In genomic region chr20:35743693-35744491, GRCh38 we compare ENCODE assay signal across 8 cellular contexts. TPM values are rescaled to one million over a fixed set of nuclear protein-coding genes. Genes with fewer than 3 reads are reported as not detected.
DNase-seq lines count a peak whose midpoint lies in the region; ATAC-seq, FAIRE-seq and TF ChIP-seq lines count a peak whose summit lies in the region.

No MANE protein-coding gene starts in this region.

- H3K23ac ChIP-seq in mesendoderm (ENCODE audit: low read length): no peak overlapping the region

- H4K8ac ChIP-seq in mesendoderm (ENCODE audit: low read depth, low read length): no peak overlapping the region

- peak overlapping the region; percentile 97 for H3K4me3 Mint-ChIP-seq in activated naive CD8-positive, alpha-beta T cell treated with anti-CD3 and anti-CD28 coated beads, Interleukin-2, amount 50 U/mL, for 24 hours

- WGBS in A549 (ENCODE audit: missing lambda C conversion rate): 36% methylated on average over 15 of the region's 15 CpGs
- no CpG with 5 or more reads among the region's 15 CpGs for WGBS in mesendoderm (ENCODE audit: extremely low coverage, insufficient coverage, low lambda C conversion rate)

- H3K27me3 ChIP-seq in KMS-11 (ENCODE audit: insufficient read depth, low read depth): no peaks in the 10 kb centered on the region
- H3K27me3 ChIP-seq in mesendoderm (ENCODE audit: insufficient read depth, low read length, poor library complexity): no peaks in the 10 kb centered on the region
- no peaks in the 10 kb centered on the region for H3K27me3 ChIP-seq in uterus

- no peaks in the 10 kb centered on the region for H3K9me3 ChIP-seq in A549
- H3K9me3 ChIP-seq in uterus: no peaks in the 10 kb centered on the region

- H3K4me3 ChIP-seq in A549: peak overlapping the region; percentile 68; the same call in 2 of the 3 replicates
- no peak overlapping the region for H3K4me3 ChIP-seq in KMS-11 (IDR thresholded peaks at IDR 0.05; ENCODE audit: insufficient read depth, low read depth, low read length)
- H3K4me3 ChIP-seq in mesendoderm (ENCODE audit: low read length): no peak overlapping the region
- no peak overlapping the region for H3K4me3 ChIP-seq in uterus
- no peak overlapping the region for H3K4me3 ChIP-seq in foreskin fibroblast (ENCODE audit: low read depth in 1 of 2, low read length in 2 of 2)

- TF ChIP-seq CTCF in A549 (IDR thresholded peaks at IDR 0.05) (no peak), KMS-11 (conservative IDR thresholded peaks at IDR 0.05; ENCODE audit: low read depth, low read length) (no peak), uterus (IDR thresholded peaks at IDR 0.05) (no peak), foreskin fibroblast (IDR thresholded peaks at IDR 0.05; ENCODE audit: low read depth, low read length) (no peak)

- FAIRE-seq in A549 (lab: Jason Lieb, UNC): no peak

- no peak overlapping the region for H2BK5ac ChIP-seq in mesendoderm (ENCODE audit: low read length)

- H2AFZ ChIP-seq in KMS-11 (ENCODE audit: low read depth): peak overlapping the region; percentile 4

- H3K4ac ChIP-seq in mesendoderm (ENCODE audit: low read depth, low read length): no peak overlapping the region

- H3K27ac Mint-ChIP-seq in activated naive CD8-positive, alpha-beta T cell treated with anti-CD3 and anti-CD28 coated beads, Interleukin-2, amount 50 U/mL, for 24 hours: peak overlapping the region; percentile 99

- TF ChIP-seq POLR2A in A549 (IDR thresholded peaks at IDR 0.05; ENCODE audit: low read length) (no peak), uterus (IDR thresholded peaks at IDR 0.05) (no peak)

- no peak overlapping the region for H2BK120ac ChIP-seq in mesendoderm (ENCODE audit: low read depth, low read length)

- intact Hi-C loops in uterus (cut with DNase I; ENCODE audit: low total_unique reads): no loop called here

- H2AK5ac ChIP-seq in mesendoderm (ENCODE audit: low read length): no peak overlapping the region

- H3K4me1 Mint-ChIP-seq in activated naive CD8-positive, alpha-beta T cell treated with anti-CD3 and anti-CD28 coated beads, Interleukin-2, amount 50 U/mL, for 24 hours: peaks cover 34% of the 10 kb centered on the region

- peak overlapping the region; percentile 28 for H3K56ac ChIP-seq in mesendoderm (ENCODE audit: low read length)

- H4K20me1 ChIP-seq in KMS-11 (ENCODE audit: insufficient read depth): peaks cover 22% of the 10 kb centered on the region

- no peak overlapping the region for H3K18ac ChIP-seq in mesendoderm (ENCODE audit: low read length)

- peak overlapping the region; percentile 95 for H3K4me2 ChIP-seq in A549
- H3K4me2 ChIP-seq in KMS-11: peak overlapping the region; percentile 83
- no peak overlapping the region for H3K4me2 ChIP-seq in mesendoderm (ENCODE audit: low read length)

- H3K9ac ChIP-seq in KMS-11: peak overlapping the region; percentile 100
- H3K9ac ChIP-seq in mesendoderm (ENCODE audit: low read length): no peak overlapping the region

- H3K9me3 Mint-ChIP-seq in activated naive CD8-positive, alpha-beta T cell treated with anti-CD3 and anti-CD28 coated beads, Interleukin-2, amount 50 U/mL, for 24 hours: no peaks in the 10 kb centered on the region

- H3K27ac ChIP-seq in A549 (peak overlapping the region; percentile 92 to 98), KMS-11 (peak overlapping the region; percentile 89), mesendoderm (ENCODE audit: low read depth, low read length) (no peak overlapping the region), uterus (peak overlapping the region; percentile 93 to 100)

- H3K79me1 ChIP-seq in mesendoderm (ENCODE audit: low read length): peaks cover 1% of the 10 kb centered on the region

- POLR2A ChIA-PET in A549 (lab: Yijun Ruan, JAX): interaction anchor here (2.2 to 4.3 kb wide), 3 partner anchors 14 to 140 kb away, joined by 38 to 97 read pairs (median 83); partner anchors contain the start of gene PHF20

- H3K79me2 ChIP-seq in KMS-11 (ENCODE audit: insufficient read depth, low read depth) (peaks cover 47% of the 10 kb centered on the region), mesendoderm (ENCODE audit: control insufficient read depth, insufficient read depth, low read length) (peaks cover 25% of the 10 kb centered on the region)

- H3K36me3 Mint-ChIP-seq in activated naive CD8-positive, alpha-beta T cell treated with anti-CD3 and anti-CD28 coated beads, Interleukin-2, amount 50 U/mL, for 24 hours (ENCODE audit: low read depth): peaks cover 30% of the 10 kb centered on the region

- CTCF ChIA-PET in A549 (lab: Yijun Ruan, JAX): interaction anchor here (0.6 to 4.8 kb wide), 10 partner anchors 24 to 412 kb away, joined by 3 to 31 read pairs (median 6); partner anchors contain the start of gene SCAND1

- H4K5ac ChIP-seq in mesendoderm (ENCODE audit: low read length): no peak overlapping the region

- H3K4me1 ChIP-seq in A549: peaks cover 34% of the 10 kb centered on the region
- H3K4me1 ChIP-seq in KMS-11 (ENCODE audit: low read depth, poor library complexity, severe bottlenecking): peaks cover 29% of the 10 kb centered on the region
- peaks cover 4% of the 10 kb centered on the region for H3K4me1 ChIP-seq in mesendoderm (ENCODE audit: control insufficient read depth, low read depth, low read length)
- H3K4me1 ChIP-seq in uterus: peaks cover 7 to 10% of the 10 kb centered on the region in 2 donors

- ATAC-seq in A549 (no peak), GM18502 (IDR thresholded peaks at IDR 0.05; ENCODE audit: poor library complexity, unreplicated experiment) (no peak)
- no peak for ATAC-seq in activated naive CD8-positive, alpha-beta T cell treated with anti-CD3 and anti-CD28 coated beads, Interleukin-2, amount 50 U/mL, for 24 hours

- H2BK15ac ChIP-seq in mesendoderm (replicated peaks; ENCODE audit: low read depth): no peak overlapping the region

- DNase-seq in A549 (ENCODE audit: low read depth in 1 of 2, low spot score in 1 of 2) (peak in 1 of 2 experiments; percentile 54), mesendoderm (no peak), uterus (no peak), NCI-H128 (lab: John Stamatoyannopoulos, UW; ENCODE audit: unreplicated experiment) (no peak), foreskin fibroblast (no peak)
- DNase-seq in activated naive CD8-positive, alpha-beta T cell treated with anti-CD3 and anti-CD28 coated beads, Interleukin-2, amount 50 U/mL, for 24 hours: peak; percentile 22

- no peak for TF ChIP-seq EP300 in A549 (IDR thresholded peaks at IDR 0.05)

- TF ChIP-seq RAD21 in A549 (conservative IDR thresholded peaks at IDR 0.05 in 1 of 2, IDR thresholded peaks at IDR 0.05 in 1 of 2): no peak

- no peaks in the 10 kb centered on the region for H3K27me3 Mint-ChIP-seq in activated naive CD8-positive, alpha-beta T cell treated with anti-CD3 and anti-CD28 coated beads, Interleukin-2, amount 50 U/mL, for 24 hours

- peaks cover 19% of the 10 kb centered on the region; the same call in 1 of the 2 replicates for H3K36me3 ChIP-seq in KMS-11 (ENCODE audit: insufficient read depth)
- peaks cover 5% of the 10 kb centered on the region for H3K36me3 ChIP-seq in mesendoderm (ENCODE audit: control insufficient read depth, insufficient read depth, low read length)
- no peaks in the 10 kb centered on the region for H3K36me3 ChIP-seq in uterus

TF ChIP-seq in A549, 52 proteins besides CTCF, POLR2A, EP300 and RAD21:
- TF ChIP-seq CBX8 (IDR thresholded peaks at IDR 0.05) (no peak), GATA3 (IDR thresholded peaks at IDR 0.05; ENCODE audit: borderline replicate concordance) (no peak), MAZ (IDR thresholded peaks at IDR 0.05; ENCODE audit: borderline replicate concordance, low read depth, low read length) (no peak), MAFK (IDR thresholded peaks at IDR 0.05; ENCODE audit: partially characterized antibody) (peak; percentile 92), POLR2AphosphoS2 (conservative IDR thresholded peaks at IDR 0.05; ENCODE audit: low read length) (no peak), NFE2L2 (conservative IDR thresholded peaks at IDR 0.05; ENCODE audit: low read length) (peak; percentile 78)

RNA-seq across cellular contexts. Expression of gene RBM39, which starts 1.8 kb away (rescaled TPM):
- 127 and 264 TPM in 2 replicates for polyA plus RNA-seq in A549 (2011; rRNA removed)
- polyA plus RNA-seq in A549 (2012; cell fraction: cytosol; rRNA removed): 38.9 and 39.1 TPM in 2 replicates
- 84.4 and 148 TPM in 2 replicates for polyA plus RNA-seq in A549 (2012; cell fraction: nucleus; rRNA removed)
- polyA plus RNA-seq in A549 (2017; fragmentation: RNase III; extraction: RNeasy Plus Mini Kit Qiagen cat#74134 plus additional on column Dnase treatment): 199 to 212 TPM (median 201 TPM) in 3 replicates
- 104 and 116 TPM in 2 replicates for polyA minus RNA-seq in A549 (2011; rRNA and poly(A)+ RNA removed)
- 170 TPM for polyA plus RNA-seq in mesendoderm (2013, experiment 1 of 2)
- 173 TPM for polyA plus RNA-seq in mesendoderm (2013, experiment 2 of 2)
- 100 to 1,000 TPM; 232 to 592 (median 389) TPM for total RNA-seq in uterus

RNA-seq across cellular contexts. Expression of gene PHF20, which starts 27.9 kb away (rescaled TPM):
- polyA plus RNA-seq in A549 (2011; rRNA removed) (27.9 and 32.8 TPM in 2 replicates), A549 (2017; fragmentation: RNase III; extraction: RNeasy Plus Mini Kit Qiagen cat#74134 plus additional on column Dnase treatment) (23.8 to 24.9 TPM (median 24.0 TPM) in 3 replicates)
- polyA plus RNA-seq in A549 (2012; cell fraction: cytosol; rRNA removed): 18.6 and 19.1 TPM in 2 replicates
- 19.9 and 33.1 TPM in 2 replicates for polyA plus RNA-seq in A549 (2012; cell fraction: nucleus; rRNA removed)
- 30.8 and 40.1 TPM in 2 replicates for polyA minus RNA-seq in A549 (2011; rRNA and poly(A)+ RNA removed)
- 40.1 TPM for polyA plus RNA-seq in mesendoderm (2013, experiment 1 of 2)
- 37.7 TPM for polyA plus RNA-seq in mesendoderm (2013, experiment 2 of 2)
- total RNA-seq in uterus: 100 to 1,000 TPM in 1 of 4 donors, 10 to 100 TPM in 3; 35.3 to 109 (median 76.5) TPM

RNA-seq across cellular contexts. Expression of gene ROMO1, which starts 44.7 kb away (rescaled TPM):
- 201 and 204 TPM in 2 replicates for polyA plus RNA-seq in A549 (2011; rRNA removed)
- polyA plus RNA-seq in A549 (2012; cell fraction: cytosol; rRNA removed): 974 and 1,231 TPM in 2 replicates
- polyA plus RNA-seq in A549 (2012; cell fraction: nucleus; rRNA removed): 655 and 1,009 TPM in 2 replicates
- 365 to 430 TPM (median 425 TPM) in 3 replicates for polyA plus RNA-seq in A549 (2017; fragmentation: RNase III; extraction: RNeasy Plus Mini Kit Qiagen cat#74134 plus additional on column Dnase treatment)
- 20.8 and 23.3 TPM in 2 replicates for polyA minus RNA-seq in A549 (2011; rRNA and poly(A)+ RNA removed)
- polyA plus RNA-seq in mesendoderm (2013, experiment 1 of 2): 511 TPM
- 508 TPM for polyA plus RNA-seq in mesendoderm (2013, experiment 2 of 2)
- total RNA-seq in uterus: 100 to 1,000 TPM in 2 of 4 donors, 10 to 100 TPM in 2; 69.3 to 492 (median 171) TPM

RNA-seq across cellular contexts. Expression of gene NFS1, which starts 44.7 kb away (rescaled TPM):
- 50.5 and 72.0 TPM in 2 replicates for polyA plus RNA-seq in A549 (2011; rRNA removed)
- 69.8 and 103 TPM in 2 replicates for polyA plus RNA-seq in A549 (2012; cell fraction: cytosol; rRNA removed)
- 47.8 and 55.9 TPM in 2 replicates for polyA plus RNA-seq in A549 (2012; cell fraction: nucleus; rRNA removed)
- polyA plus RNA-seq in A549 (2017; fragmentation: RNase III; extraction: RNeasy Plus Mini Kit Qiagen cat#74134 plus additional on column Dnase treatment): 39.2 to 44.0 TPM (median 39.5 TPM) in 3 replicates
- 29.8 and 35.3 TPM in 2 replicates for polyA minus RNA-seq in A549 (2011; rRNA and poly(A)+ RNA removed)
- polyA plus RNA-seq in mesendoderm (2013, experiment 1 of 2): 10.9 TPM
- 10.8 TPM for polyA plus RNA-seq in mesendoderm (2013, experiment 2 of 2)
- 10 to 100 TPM in 3 of 4 donors, 1 to 10 TPM in 1; 9.1 to 35.4 (median 20.4) TPM for total RNA-seq in uterus
